ENCODE assay signal across 8 cellular contexts in the genomic region with DNA sequence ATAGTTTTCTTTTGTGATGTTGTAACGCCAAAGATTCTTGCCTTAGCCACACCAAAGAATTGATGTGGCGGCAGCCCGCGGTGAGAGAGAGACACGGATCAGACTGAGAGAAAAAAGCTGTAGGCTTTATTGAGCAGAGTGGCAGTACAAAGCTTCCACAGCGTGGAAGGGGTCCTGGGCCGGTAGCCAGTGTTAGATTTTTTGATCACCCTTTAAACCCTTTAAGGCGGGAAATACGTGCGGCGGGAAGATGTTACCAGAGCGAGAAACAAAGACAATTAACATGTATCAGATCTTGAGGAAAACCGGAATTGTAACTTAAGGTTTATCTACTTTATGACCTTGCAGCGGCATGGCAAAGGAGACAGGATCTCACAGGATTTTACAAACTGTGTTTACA. TPM values are rescaled to one million over a fixed set of nuclear protein-coding genes. Genes with fewer than 3 reads are reported as not detected.
A peak's percentile ranks its signal among the peaks of the same experiment; 100 is the strongest.
DNase-seq lines count a peak whose midpoint lies in the region; ATAC-seq, FAIRE-seq and TF ChIP-seq lines count a peak whose summit lies in the region.
"Not testable (repeated sequence)": the region's sequence is repeated elsewhere in the genome, so short reads cannot be mapped to it uniquely, and the experiment has no call there.

No MANE protein-coding gene starts in this region.

- not testable (repeated sequence) for H3K36me3 Mint-ChIP-seq in CD8-positive, alpha-beta memory T cell; activated CD8-positive, alpha-beta memory T cell treated with anti-CD3 and anti-CD28 coated beads, Interleukin-2, amount 10 ng/mL, durations not matched to agents 7 days and 5 days

- POLR2A ChIA-PET in CD8-positive, alpha-beta memory T cell (lab: Charles Lee); K562 (lab: Yijun Ruan, JAX): not testable (repeated sequence)

- H3K27ac ChIP-seq in CD8-positive, alpha-beta memory T cell (ENCODE audit: low read depth, low read length); kidney (ENCODE audit: low read depth in 2 of 2, low read length in 2 of 2): not testable (repeated sequence)
- H3K27ac ChIP-seq in K562 (ENCODE audit: extremely low read depth, low read depth, low read length): peak overlapping the region; percentile 53; the same call in 1 of the 3 replicates

- H3K4me3 Mint-ChIP-seq in CD8-positive, alpha-beta memory T cell: peak overlapping the region; percentile 64 to 88 (median 75)
- H3K4me3 Mint-ChIP-seq in activated CD8-positive, alpha-beta memory T cell treated with anti-CD3 and anti-CD28 coated beads, Interleukin-2, amount 10 ng/mL, durations not matched to agents 7 days and 5 days: peak overlapping the region; percentile 53
- peak overlapping the region; percentile 34 to 65 for H3K4me3 Mint-ChIP-seq in stimulated activated naive CD8-positive, alpha-beta T cell treated with anti-CD3 and anti-CD28 coated beads, Interleukin-15, amount 100 ng/mL, for 72 hours

- not testable (repeated sequence) for H3K4me1 ChIP-seq in CD8-positive, alpha-beta memory T cell (ENCODE audit: insufficient read depth, low read length); K562 (replicated peaks in 1 of 2; ENCODE audit: control insufficient read depth in 2 of 2, insufficient read depth in 2 of 2, low read length in 2 of 2); kidney (ENCODE audit: control insufficient read depth in 1 of 2, insufficient read depth in 1 of 2, low read depth in 1 of 2, low read length in 2 of 2); neuron (ENCODE audit: insufficient read depth, low read length)

- not testable (repeated sequence) for H3K9me3 Mint-ChIP-seq in CD8-positive, alpha-beta memory T cell; activated CD8-positive, alpha-beta memory T cell treated with anti-CD3 and anti-CD28 coated beads, Interleukin-2, amount 10 ng/mL, durations not matched to agents 7 days and 5 days (ENCODE audit: low read depth); stimulated activated naive CD8-positive, alpha-beta T cell treated with anti-CD3 and anti-CD28 coated beads, Interleukin-15, amount 100 ng/mL, for 72 hours

- H3K9me3 ChIP-seq in CD8-positive, alpha-beta memory T cell (ENCODE audit: low read length); K562 (replicated peaks; ENCODE audit: control insufficient read depth, insufficient read depth, low read depth, low read length); kidney (ENCODE audit: control insufficient read depth in 1 of 2, low read length in 2 of 2); neuron (ENCODE audit: low read length): not testable (repeated sequence)

- H3K27me3 Mint-ChIP-seq in CD8-positive, alpha-beta memory T cell: peaks cover 12 to 16% of the 10 kb centered on the region in 2 donors
- not testable (repeated sequence) for H3K27me3 Mint-ChIP-seq in activated CD8-positive, alpha-beta memory T cell treated with anti-CD3 and anti-CD28 coated beads, Interleukin-2, amount 10 ng/mL, durations not matched to agents 7 days and 5 days; stimulated activated naive CD8-positive, alpha-beta T cell treated with anti-CD3 and anti-CD28 coated beads, Interleukin-15, amount 100 ng/mL, for 72 hours

- 30% methylated on average over 14 of the region's 14 CpGs for WGBS in K562 (ENCODE audit: insufficient coverage, low coverage, missing lambda C conversion rate)

- not testable (repeated sequence) for H3K27me3 ChIP-seq in CD8-positive, alpha-beta memory T cell (ENCODE audit: insufficient read depth, low read length, poor library complexity, severe bottlenecking); K562 (ENCODE audit: control insufficient read depth in 2 of 2, insufficient read depth in 2 of 2, low read length in 2 of 2); neuron (ENCODE audit: insufficient read depth, low read length)

- TF ChIP-seq EP300 in K562 (IDR thresholded peaks at IDR 0.05; ENCODE audit: low read length): not testable (repeated sequence)

- TF ChIP-seq POLR2A in K562 (conservative IDR thresholded peaks at IDR 0.05): not testable (repeated sequence)

- H3K36me3 ChIP-seq in CD8-positive, alpha-beta memory T cell (ENCODE audit: insufficient read depth, low read length); K562 (ENCODE audit: control insufficient read depth, insufficient read depth, low read length); kidney (ENCODE audit: control insufficient read depth in 1 of 2, insufficient read depth in 2 of 2, low read length in 2 of 2); neuron (ENCODE audit: insufficient read depth, low read length): not testable (repeated sequence)

- not testable (repeated sequence) for H3K27ac Mint-ChIP-seq in CD8-positive, alpha-beta memory T cell; activated CD8-positive, alpha-beta memory T cell treated with anti-CD3 and anti-CD28 coated beads, Interleukin-2, amount 10 ng/mL, durations not matched to agents 7 days and 5 days
- H3K27ac Mint-ChIP-seq in stimulated activated naive CD8-positive, alpha-beta T cell treated with anti-CD3 and anti-CD28 coated beads, Interleukin-15, amount 100 ng/mL, for 72 hours: peak overlapping the region; percentile 1 to 23

- DNase-seq in CD8-positive, alpha-beta memory T cell; activated CD8-positive, alpha-beta memory T cell treated with anti-CD3 and anti-CD28 coated beads, Interleukin-2, amount 10 ng/mL, durations not matched to agents 7 days and 5 days; fibroblast of pulmonary artery (ENCODE audit: low read depth); stimulated activated naive CD8-positive, alpha-beta T cell treated with anti-CD3 and anti-CD28 coated beads, Interleukin-15, amount 100 ng/mL, for 72 hours: not testable (repeated sequence)
- DNase-seq in NCI-H748 (lab: John Stamatoyannopoulos, UW; ENCODE audit: unreplicated experiment) (peak; percentile 57), K562 (ENCODE audit: extremely low read depth in 1 of 4, low spot score in 3 of 4) (peak in 1 of 4 experiments; percentile 16), kidney (peak; percentile 26)

- BruUV-seq in K562 (replicated peaks; lab: Mats Ljungman, UMichigan): not testable (repeated sequence)

- not testable (repeated sequence) for H3K9me1 ChIP-seq in K562 (ENCODE audit: control insufficient read depth, insufficient read depth, low read length)

- H2AFZ ChIP-seq in K562 (ENCODE audit: low read depth, low read length): peak overlapping the region; percentile 95
- H2AFZ ChIP-seq in neuron (ENCODE audit: low read depth, low read length): not testable (repeated sequence)

- CTCF ChIA-PET in CD8-positive, alpha-beta memory T cell (lab: Charles Lee); activated CD8-positive, alpha-beta memory T cell treated with anti-CD3 and anti-CD28 coated beads, Interleukin-2, amount 10 ng/mL, durations not matched to agents 7 days and 5 days (lab: Charles Lee); K562 (lab: Yijun Ruan, JAX; ENCODE audit: low intra/inter-chr PET ratio): not testable (repeated sequence)

- not testable (repeated sequence) for H3K9ac ChIP-seq in K562 (ENCODE audit: insufficient read depth in 1 of 2, low read depth in 2 of 2, low read length in 2 of 2); kidney (ENCODE audit: low read length in 2 of 2)

- H3K79me2 ChIP-seq in K562 (ENCODE audit: control insufficient read depth, insufficient read depth, low read length): not testable (repeated sequence)

- TF ChIP-seq RAD21 in K562 (CRISPR knock-in tag; conservative IDR thresholded peaks at IDR 0.05 in 1 of 2, IDR thresholded peaks at IDR 0.05 in 1 of 2): not testable (repeated sequence)

- intact Hi-C loops in K562 (cut with micrococcal nuclease); kidney (cut with DNase I): not testable (repeated sequence)

- not testable (repeated sequence) for TF ChIP-seq CTCF in K562 (IDR thresholded peaks at IDR 0.05 in 2 of 3, conservative IDR thresholded peaks at IDR 0.05 in 1 of 3; ENCODE audit: insufficient read depth in 2 of 3, low read depth in 1 of 3, low read length in 3 of 3); fibroblast of pulmonary artery (IDR thresholded peaks at IDR 0.05; ENCODE audit: low read length, missing control alignments); kidney (IDR thresholded peaks at IDR 0.05; ENCODE audit: borderline replicate concordance, extremely low read depth, insufficient read depth)

- H3K4me1 Mint-ChIP-seq in CD8-positive, alpha-beta memory T cell; activated CD8-positive, alpha-beta memory T cell treated with anti-CD3 and anti-CD28 coated beads, Interleukin-2, amount 10 ng/mL, durations not matched to agents 7 days and 5 days; stimulated activated naive CD8-positive, alpha-beta T cell treated with anti-CD3 and anti-CD28 coated beads, Interleukin-15, amount 100 ng/mL, for 72 hours: not testable (repeated sequence)

- in situ Hi-C loops in K562 (cut with MboI): not testable (repeated sequence)

- FAIRE-seq in K562 (lab: Jason Lieb, UNC): peak; percentile 35
- not testable (repeated sequence) for FAIRE-seq in kidney (lab: Jason Lieb, UNC)

- not testable (repeated sequence) for H3K4me2 ChIP-seq in K562 (ENCODE audit: insufficient read depth, low read length)

- H3K4me3 ChIP-seq in CD8-positive, alpha-beta memory T cell (ENCODE audit: low read length); K562: not testable (repeated sequence)
- H3K4me3 ChIP-seq in fibroblast of pulmonary artery (replicated peaks; ENCODE audit: low read depth, low read length) (peak overlapping the region; percentile 42), kidney (ENCODE audit: low read length in 2 of 2) (peak overlapping the region; percentile 28 to 48), neuron (ENCODE audit: low read length) (peak overlapping the region; percentile 28)

- not testable (repeated sequence) for H4K20me1 ChIP-seq in K562 (replicated peaks; ENCODE audit: control insufficient read depth, insufficient read depth, low read length)

- not testable (repeated sequence) for ATAC-seq in activated CD8-positive, alpha-beta memory T cell treated with anti-CD3 and anti-CD28 coated beads, Interleukin-2, amount 10 ng/mL, durations not matched to agents 7 days and 5 days; K562; stimulated activated naive CD8-positive, alpha-beta T cell treated with anti-CD3 and anti-CD28 coated beads, Interleukin-15, amount 100 ng/mL, for 72 hours

RNA-seq across cellular contexts. Expression of a gene that starts 28.6 kb away (rescaled TPM):
- total RNA-seq in CD8-positive, alpha-beta memory T cell: 10 to 100 TPM in 1 of 2 experiments, 1 to 10 TPM in 1; 8.9 to 10.0 TPM
- polyA plus RNA-seq in CD8-positive, alpha-beta memory T cell: 12.8 TPM
- total RNA-seq in activated CD8-positive, alpha-beta memory T cell treated with anti-CD3 and anti-CD28 coated beads, Interleukin-2, amount 10 ng/mL, durations not matched to agents 7 days and 5 days: 10 to 100 TPM in 1 of 2 experiments, 1 to 10 TPM in 1; 9.2 to 13.5 TPM
- 48.8 and 48.9 TPM in 2 replicates for total RNA-seq in K562 (2011; cell fraction: chromatin; rRNA removed; ENCODE audit: low replicate concordance)
- 31.9 and 35.7 TPM in 2 replicates for total RNA-seq in K562 (2011; cell fraction: nucleolus; rRNA removed)
- total RNA-seq in K562 (2011; cell fraction: nucleoplasm; rRNA removed): 34.1 and 36.9 TPM in 2 replicates
- 6.5 and 6.9 TPM in 2 replicates for total RNA-seq in K562 (2014; rRNA removed)
- total RNA-seq in K562 (2014; rRNA removed; fragmentation: Illumina TruSeq; extraction: Trizol): 18.8 and 19.2 TPM in 2 replicates
- total RNA-seq in K562 (2015; rRNA removed; fragmentation: Illumina TruSeq; extraction: Trizol): 14.4 and 18.0 TPM in 2 replicates
- total RNA-seq in K562 (2021): 14.7 and 16.1 TPM in 2 replicates
- polyA plus RNA-seq in K562 (2011; rRNA removed): 34.3 and 40.9 TPM in 2 replicates
- 14.0 and 24.3 TPM in 2 replicates for polyA plus RNA-seq in K562 (2011; cell fraction: cytosol; rRNA removed)
- polyA plus RNA-seq in K562 (2011; cell fraction: nucleus; rRNA removed): 27.4 and 41.2 TPM in 2 replicates
- polyA plus RNA-seq in K562 (2012): 14.3 and 18.6 TPM in 2 replicates
- 17.6 and 17.9 TPM in 2 replicates for polyA plus RNA-seq in K562 (2014; fragmentation: Illumina TruSeq; extraction: Trizol)
- 10 to 100 TPM; 15.9 to 18.6 TPM for polyA plus RNA-seq in K562 (2014; fragmentation: Nextera tagmentation; extraction: Ambion mirVana)
- polyA plus RNA-seq in K562 (2014; rRNA removed): 11.8 and 12.1 TPM in 2 replicates
- polyA minus RNA-seq in K562 (2011; rRNA and poly(A)+ RNA removed): 53.2 and 63.3 TPM in 2 replicates
- polyA minus RNA-seq in K562 (2011; cell fraction: cytosol; rRNA and poly(A)+ RNA removed): 15.6 and 18.6 TPM in 2 replicates
- 41.6 and 71.9 TPM in 2 replicates for polyA minus RNA-seq in K562 (2011; cell fraction: nucleus; rRNA and poly(A)+ RNA removed)
- 27.0 TPM for total RNA-seq in kidney
- polyA plus RNA-seq in kidney (ENCODE audit: insufficient read depth, low read depth, low replicate concordance): 12.5 TPM

RNA-seq across cellular contexts. Expression of a gene that starts 29.0 kb away (rescaled TPM):
- under 1 TPM; 0.24 to 0.33 TPM for total RNA-seq in CD8-positive, alpha-beta memory T cell
- polyA plus RNA-seq in CD8-positive, alpha-beta memory T cell: 0.12 TPM
- total RNA-seq in activated CD8-positive, alpha-beta memory T cell treated with anti-CD3 and anti-CD28 coated beads, Interleukin-2, amount 10 ng/mL, durations not matched to agents 7 days and 5 days: under 1 TPM; 0.30 to 0.32 TPM
- total RNA-seq in K562 (2011; cell fraction: chromatin; rRNA removed; ENCODE audit: low replicate concordance): 0.07 and 0.12 TPM in 2 replicates
- total RNA-seq in K562 (2011; cell fraction: nucleolus; rRNA removed): 0.13 and 0.17 TPM in 2 replicates
- total RNA-seq in K562 (2011; cell fraction: nucleoplasm; rRNA removed): 0.07 and 0.23 TPM in 2 replicates
- total RNA-seq in K562 (2014; rRNA removed) (0.04 TPM in 1 of 2 replicates, not detected in the other), K562 (2014; rRNA removed; fragmentation: Illumina TruSeq; extraction: Trizol) (0.07 and 0.10 TPM in 2 replicates), K562 (2015; rRNA removed; fragmentation: Illumina TruSeq; extraction: Trizol) (0.08 and 0.14 TPM in 2 replicates), K562 (2021) (0.07 and 0.11 TPM in 2 replicates), kidney (1.8 TPM)
- polyA plus RNA-seq in K562 (2011; rRNA removed) (0.10 and 0.12 TPM in 2 replicates), K562 (2014; fragmentation: Illumina TruSeq; extraction: Trizol) (0.07 and 0.12 TPM in 2 replicates), K562 (2014; fragmentation: Nextera tagmentation; extraction: Ambion mirVana) (under 1 TPM; 0.03 to 0.07 TPM), K562 (2014; rRNA removed) (0.07 and 0.08 TPM in 2 replicates), kidney (ENCODE audit: insufficient read depth, low read depth, low replicate concordance) (0.19 TPM)
- 0.06 and 0.07 TPM in 2 replicates for polyA plus RNA-seq in K562 (2011; cell fraction: cytosol; rRNA removed)
- 0.29 and 0.38 TPM in 2 replicates for polyA plus RNA-seq in K562 (2011; cell fraction: nucleus; rRNA removed)
- 0.08 and 0.10 TPM in 2 replicates for polyA plus RNA-seq in K562 (2012)
- 0.18 and 0.24 TPM in 2 replicates for polyA minus RNA-seq in K562 (2011; rRNA and poly(A)+ RNA removed)
- not detected in 2 replicates for polyA minus RNA-seq in K562 (2011; cell fraction: cytosol; rRNA and poly(A)+ RNA removed)
- polyA minus RNA-seq in K562 (2011; cell fraction: nucleus; rRNA and poly(A)+ RNA removed): 0.13 and 0.22 TPM in 2 replicates
